Comparison of ENCODE assay signal across 16 cellular contexts in the genomic region with DNA sequence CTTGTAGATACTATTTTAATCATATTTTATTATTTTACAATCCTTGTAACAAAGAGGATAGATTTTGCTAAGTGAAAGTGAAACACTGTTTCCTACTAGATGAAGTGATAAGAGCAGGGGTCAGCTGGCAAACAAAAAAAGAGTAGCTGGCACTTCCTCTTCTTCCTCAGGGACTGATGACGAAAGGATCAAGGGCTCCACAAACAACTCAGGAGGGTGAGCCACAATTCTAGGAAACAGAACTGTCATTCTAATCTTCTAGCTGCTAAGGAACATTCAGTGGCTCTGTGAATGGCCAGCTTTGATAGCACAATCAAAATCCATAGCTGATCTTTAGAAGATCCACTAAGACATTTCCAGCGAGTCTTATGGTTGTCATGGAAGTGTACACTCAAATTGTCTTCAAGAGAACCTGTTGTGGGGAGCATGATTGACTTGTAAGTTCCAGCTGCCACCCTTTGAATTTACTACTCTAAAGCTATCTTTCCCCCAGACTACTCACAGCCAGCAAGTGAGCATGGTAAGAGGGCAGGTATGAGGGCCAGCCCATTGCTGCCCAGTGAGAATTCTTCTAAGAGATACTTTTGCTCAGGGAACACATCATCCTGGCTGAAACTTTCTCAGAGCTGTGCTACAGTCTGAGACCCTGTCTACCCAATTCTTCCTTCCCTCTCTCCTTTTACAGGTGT.
DNase-seq lines count a peak whose midpoint lies in the region; ATAC-seq, FAIRE-seq and TF ChIP-seq lines count a peak whose summit lies in the region.
"Had no signal": no experiment of that assay in that cellular context is flagged by ENCODE, and none has a peak within 500 bp of the region (broad histone marks: within the 10 kb centered on the region; RNA-seq: fewer than 3 reads in every experiment).

No MANE protein-coding gene starts in this region.

- TF ChIP-seq EP300 in HepG2 (IDR thresholded peaks at IDR 0.05; ENCODE audit: low read depth in 2 of 2, low read length in 2 of 2) (no peak), HepG2 (CRISPR knock-in tag; IDR thresholded peaks at IDR 0.05; ENCODE audit: borderline replicate concordance) (no peak), upper lobe of left lung (IDR thresholded peaks at IDR 0.05) (no peak)

- H3K4me2 ChIP-seq in HepG2 (ENCODE audit: low read depth, low read length) (no peak overlapping the region), osteoblast (ENCODE audit: insufficient read depth, low read length) (no peak overlapping the region)
- H3K4me2 ChIP-seq: PC-9 had no signal

- TF ChIP-seq RAD21 in liver (IDR thresholded peaks at IDR 0.05) (peak in 1 of 2 donors; percentile 20), HepG2 (CRISPR knock-in tag; IDR thresholded peaks at IDR 0.05) (no peak)

- intact Hi-C loops in HepG2 (cut with micrococcal nuclease; ENCODE audit: unreplicated experiment), result no loop called here

- peaks cover 0 to 3% (median 2%) of the 10 kb centered on the region in 4 donors for H3K4me1 ChIP-seq in liver (ENCODE audit: control insufficient read depth in 4 of 4, insufficient read depth in 4 of 4, low read length in 3 of 4)
- no peaks in the 10 kb centered on the region for H3K4me1 ChIP-seq in HepG2 (ENCODE audit: insufficient read depth, low read length)
- H3K4me1 ChIP-seq in upper lobe of left lung, result peaks cover 0 to 19% (median 16%) of the 10 kb centered on the region in 4 donors
- no peaks in the 10 kb centered on the region for H3K4me1 ChIP-seq in osteoblast (ENCODE audit: insufficient read depth, low read length)
- H3K4me1 ChIP-seq: transverse colon had no signal

- H4K20me1 ChIP-seq in HepG2 (ENCODE audit: insufficient read depth, low read length) (no peaks in the 10 kb centered on the region), osteoblast (ENCODE audit: insufficient read depth, low read length) (no peaks in the 10 kb centered on the region)

- in situ Hi-C loops in HepG2 (cut with HindIII; ENCODE audit: extremely low pct_ligation_motif_present, low pct_unique_long_range_greater_than_20kb) (no loop called here), G401 (cut with HindIII; ENCODE audit: low sequenced_read_pairs) (no loop called here)

- H3K9me3 ChIP-seq in liver (ENCODE audit: control insufficient read depth in 4 of 4, low read length in 3 of 4), result no peaks in the 10 kb centered on the region
- no peaks in the 10 kb centered on the region for H3K9me3 ChIP-seq in HepG2 (ENCODE audit: low read length)
- H3K9me3 ChIP-seq in upper lobe of left lung, result no peaks in the 10 kb centered on the region
- no peaks in the 10 kb centered on the region for H3K9me3 ChIP-seq in osteoblast (ENCODE audit: low read depth, low read length)
- H3K9me3 ChIP-seq: transverse colon had no signal

- no peaks in the 10 kb centered on the region for H3K36me3 ChIP-seq in liver (ENCODE audit: control insufficient read depth in 4 of 4, insufficient read depth in 3 of 4, low read depth in 1 of 4, low read length in 3 of 4)
- no peaks in the 10 kb centered on the region for H3K36me3 ChIP-seq in HepG2 (replicated peaks in 1 of 2; ENCODE audit: control insufficient read depth in 1 of 2, insufficient read depth in 2 of 2, low read length in 2 of 2)
- no peaks in the 10 kb centered on the region for H3K36me3 ChIP-seq in upper lobe of left lung
- H3K36me3 ChIP-seq in osteoblast (ENCODE audit: insufficient read depth, low read length), result no peaks in the 10 kb centered on the region
- H3K36me3 ChIP-seq: transverse colon had no signal

- ATAC-seq in HepG2, result no peak
- ATAC-seq in upper lobe of left lung (ENCODE audit: low FRiP score in 2 of 2), result peak in 1 of 2 donors; percentile 86
- no peak for ATAC-seq in HG02798 (IDR thresholded peaks at IDR 0.05; ENCODE audit: poor library complexity, unreplicated experiment)

- H3K4me3 ChIP-seq in liver (ENCODE audit: low read depth in 1 of 3, low read length in 3 of 3) (no peak overlapping the region), HepG2 (replicated peaks in 1 of 3; ENCODE audit: insufficient read depth in 1 of 3, low read depth in 2 of 3, low read length in 3 of 3) (no peak overlapping the region), upper lobe of left lung (no peak overlapping the region), osteoblast (ENCODE audit: insufficient read depth, low read length) (no peak overlapping the region)
- H3K4me3 ChIP-seq: coronary artery, PC-9, transverse colon had no signal

- CTCF ChIA-PET in HepG2 (lab: Yijun Ruan, JAX; ENCODE audit: low intra/inter-chr PET ratio, low total read pairs), result no interaction called here

- TF ChIP-seq POLR2A in HepG2 (IDR thresholded peaks at IDR 0.05; ENCODE audit: insufficient read depth in 1 of 2, low read depth in 2 of 2, low read length in 2 of 2), result no peak
- no peak for TF ChIP-seq POLR2A in upper lobe of left lung (IDR thresholded peaks at IDR 0.05)

- H3K27me3 ChIP-seq in liver (ENCODE audit: control insufficient read depth in 4 of 4, insufficient read depth in 4 of 4, low read length in 3 of 4), result no peaks in the 10 kb centered on the region
- no peaks in the 10 kb centered on the region; a peak in 1 of 5 replicates for H3K27me3 ChIP-seq in HepG2 (ENCODE audit: control insufficient read depth in 1 of 2, insufficient read depth in 2 of 2, low read length in 2 of 2)
- no peaks in the 10 kb centered on the region for H3K27me3 ChIP-seq in upper lobe of left lung
- no peaks in the 10 kb centered on the region for H3K27me3 ChIP-seq in osteoblast (ENCODE audit: insufficient read depth, low read length)
- H3K27me3 ChIP-seq: transverse colon had no signal

- WGBS in liver, result 49% methylated on average over 2 of the region's 2 CpGs
- WGBS in HepG2 (ENCODE audit: low lambda C conversion rate), result 0% methylated on average over 1 of the region's 2 CpGs
- 26 to 48% methylated on average over 2 of the region's 2 CpGs for WGBS in upper lobe of left lung, 2 donors

- FAIRE-seq in HepG2 (lab: Jason Lieb, UNC) (no peak), islet of Langerhans (lab: Jason Lieb, UNC) (peak; percentile 84)
- FAIRE-seq: GM12891 had no signal

- no TSS peak for BruUV-seq in HepG2 (replicated peaks; lab: Mats Ljungman, UMichigan)

- H3K9ac ChIP-seq in liver (ENCODE audit: low read depth in 1 of 2, low read length in 2 of 2) (no peak overlapping the region), HepG2 (ENCODE audit: insufficient read depth, low read depth, low read length) (no peak overlapping the region)

- H2AFZ ChIP-seq in HepG2 (ENCODE audit: low read length) (no peak overlapping the region), osteoblast (ENCODE audit: low read length) (no peak overlapping the region)
- H2AFZ ChIP-seq: PC-9 had no signal

- no peak overlapping the region for H3K27ac ChIP-seq in liver (ENCODE audit: low read depth in 1 of 2, low read length in 2 of 2)
- H3K27ac ChIP-seq in HepG2 (ENCODE audit: extremely low read length, insufficient read depth, low read length), result no peak overlapping the region
- H3K27ac ChIP-seq in upper lobe of left lung, result peak overlapping the region; percentile 4 to 71 (median 51)
- no peak overlapping the region for H3K27ac ChIP-seq in osteoblast (ENCODE audit: low read depth, low read length)
- H3K27ac ChIP-seq: PC-9, transverse colon had no signal

- TF ChIP-seq CTCF in liver (IDR thresholded peaks at IDR 0.05; ENCODE audit: low read depth, low read length, missing input control) (no peak), HepG2 (CRISPR knock-in tag; IDR thresholded peaks at IDR 0.05) (no peak), upper lobe of left lung (IDR thresholded peaks at IDR 0.05) (no peak), osteoblast (IDR thresholded peaks at IDR 0.05; ENCODE audit: extremely low read depth, low read depth, low read length) (no peak)

- DNase-seq in HepG2 (ENCODE audit: low spot score) (no peak), OCI-M1 (lab: John Stamatoyannopoulos, UW) (peak; percentile 96), upper lobe of left lung (peak in 1 of 2 donors; percentile 49), osteoblast (ENCODE audit: insufficient read length, low spot score, missing footprints) (no peak), G401 (ENCODE audit: low spot score) (no peak)
- DNase-seq: activated CD4-positive, alpha-beta T cell treated with anti-CD3 and anti-CD28 coated beads for 48 hours; activated T-cell treated with anti-CD3 and anti-CD28 coated beads, Interleukin-2, amount 50 U/mL, for 24 hours; DMS79; PC-9; stimulated activated CD8-positive, alpha-beta memory T cell treated with anti-CD3 and anti-CD28 coated beads, Interleukin-4, amount 100 ng/mL, for 48 hours; transverse colon had no signal

- no peaks in the 10 kb centered on the region for H3K79me2 ChIP-seq in HepG2 (ENCODE audit: insufficient read depth, low read length)
- H3K79me2 ChIP-seq in osteoblast (ENCODE audit: insufficient read depth, low read length), result no peaks in the 10 kb centered on the region

- POLR2A ChIA-PET in HepG2 (lab: Yijun Ruan, JAX), result no interaction called here

TF ChIP-seq in liver, 16 proteins besides CTCF, POLR2A, EP300 and RAD21 (continues in another document):
- TF ChIP-seq JUND (IDR thresholded peaks at IDR 0.05) (peak in 1 of 2 donors; percentile 27), FOXA1 (IDR thresholded peaks at IDR 0.05) (no peak)

TF ChIP-seq in HepG2, 621 proteins besides CTCF, POLR2A, EP300 and RAD21 (continues in another document):
- TF ChIP-seq TRIM24 (CRISPR knock-in tag; IDR thresholded peaks at IDR 0.05) (no peak), NAIF1 (CRISPR knock-in tag; IDR thresholded peaks at IDR 0.05; ENCODE audit: borderline replicate concordance) (no peak)
- TF ChIP-seq, protein P1, sequence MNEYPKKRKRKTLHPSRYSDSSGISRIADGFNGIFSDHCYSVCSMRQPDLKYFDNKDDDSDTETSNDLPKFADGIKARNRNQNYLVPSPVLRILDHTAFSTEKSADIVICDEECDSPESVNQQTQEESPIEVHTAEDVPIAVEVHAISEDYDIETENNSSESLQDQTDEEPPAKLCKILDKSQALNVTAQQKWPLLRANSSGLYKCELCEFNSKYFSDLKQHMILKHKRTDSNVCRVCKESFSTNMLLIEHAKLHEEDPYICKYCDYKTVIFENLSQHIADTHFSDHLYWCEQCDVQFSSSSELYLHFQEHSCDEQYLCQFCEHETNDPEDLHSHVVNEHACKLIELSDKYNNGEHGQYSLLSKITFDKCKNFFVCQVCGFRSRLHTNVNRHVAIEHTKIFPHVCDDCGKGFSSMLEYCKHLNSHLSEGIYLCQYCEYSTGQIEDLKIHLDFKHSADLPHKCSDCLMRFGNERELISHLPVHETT (CRISPR knock-in tag; conservative IDR thresholded peaks at IDR 0.05), result no peak
- TF ChIP-seq, protein P2, sequence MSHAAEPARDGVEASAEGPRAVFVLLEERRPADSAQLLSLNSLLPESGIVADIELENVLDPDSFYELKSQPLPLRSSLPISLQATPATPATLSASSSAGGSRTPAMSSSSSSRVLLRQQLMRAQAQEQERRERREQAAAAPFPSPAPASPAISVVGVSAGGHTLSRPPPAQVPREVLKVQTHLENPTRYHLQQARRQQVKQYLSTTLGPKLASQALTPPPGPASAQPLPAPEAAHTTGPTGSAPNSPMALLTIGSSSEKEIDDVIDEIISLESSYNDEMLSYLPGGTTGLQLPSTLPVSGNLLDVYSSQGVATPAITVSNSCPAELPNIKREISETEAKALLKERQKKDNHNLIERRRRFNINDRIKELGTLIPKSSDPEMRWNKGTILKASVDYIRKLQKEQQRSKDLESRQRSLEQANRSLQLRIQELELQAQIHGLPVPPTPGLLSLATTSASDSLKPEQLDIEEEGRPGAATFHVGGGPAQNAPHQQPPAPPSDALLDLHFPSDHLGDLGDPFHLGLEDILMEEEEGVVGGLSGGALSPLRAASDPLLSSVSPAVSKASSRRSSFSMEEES (CRISPR knock-in tag; IDR thresholded peaks at IDR 0.05), result no peak

Comparison
In these comparisons a context has a peak if more than half of its experiments do, and no peak if none do; other contexts are left out.
1. H3K27ac ChIP-seq: peak in upper lobe of left lung (4 of 4); none in liver (0 of 2), HepG2 (single experiment) and osteoblast (single experiment).